In the genomic region with DNA sequence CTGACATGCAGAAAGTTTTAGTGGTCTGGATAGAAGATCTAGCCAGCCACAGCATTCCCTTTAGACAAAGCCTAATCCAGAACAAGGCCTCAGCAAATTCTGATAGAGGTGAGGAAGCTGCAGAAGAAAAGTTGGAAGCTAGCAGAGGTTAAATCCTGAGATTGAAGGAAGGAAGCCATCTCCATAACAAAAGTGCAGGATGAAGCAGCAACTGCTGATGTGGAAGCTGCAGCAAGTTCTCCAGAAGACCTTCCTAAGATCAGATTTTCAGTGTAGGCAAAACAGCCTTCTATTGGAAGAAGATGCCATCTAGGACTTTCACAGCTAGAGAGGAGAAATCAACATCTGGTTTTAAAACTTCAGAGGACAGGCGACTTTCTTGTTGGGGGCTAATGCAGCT, we compare ENCODE assay signal across 1 cellular context.
TF ChIP-seq lines count a peak whose summit lies in the region.

No MANE protein-coding gene starts in this region.

TF ChIP-seq in WTC11, 78 proteins besides CTCF, POLR2A, EP300 and RAD21 (continued from another document):
- TF ChIP-seq, protein P1, sequence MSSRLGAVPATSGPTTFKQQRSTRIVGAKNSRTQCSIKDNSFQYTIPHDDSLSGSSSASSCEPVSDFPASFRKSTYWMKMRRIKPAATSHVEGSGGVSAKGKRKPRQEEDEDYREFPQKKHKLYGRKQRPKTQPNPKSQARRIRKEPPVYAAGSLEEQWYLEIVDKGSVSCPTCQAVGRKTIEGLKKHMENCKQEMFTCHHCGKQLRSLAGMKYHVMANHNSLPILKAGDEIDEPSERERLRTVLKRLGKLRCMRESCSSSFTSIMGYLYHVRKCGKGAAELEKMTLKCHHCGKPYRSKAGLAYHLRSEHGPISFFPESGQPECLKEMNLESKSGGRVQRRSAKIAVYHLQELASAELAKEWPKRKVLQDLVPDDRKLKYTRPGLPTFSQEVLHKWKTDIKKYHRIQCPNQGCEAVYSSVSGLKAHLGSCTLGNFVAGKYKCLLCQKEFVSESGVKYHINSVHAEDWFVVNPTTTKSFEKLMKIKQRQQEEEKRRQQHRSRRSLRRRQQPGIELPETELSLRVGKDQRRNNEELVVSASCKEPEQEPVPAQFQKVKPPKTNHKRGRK (CRISPR knock-in tag; IDR thresholded peaks at IDR 0.05; ENCODE audit: borderline replicate concordance), result no peak
- TF ChIP-seq HMGA2 (CRISPR knock-in tag; IDR thresholded peaks at IDR 0.05), result no peak
